ENCODE assay signal across 8 cellular contexts in the genomic region with DNA sequence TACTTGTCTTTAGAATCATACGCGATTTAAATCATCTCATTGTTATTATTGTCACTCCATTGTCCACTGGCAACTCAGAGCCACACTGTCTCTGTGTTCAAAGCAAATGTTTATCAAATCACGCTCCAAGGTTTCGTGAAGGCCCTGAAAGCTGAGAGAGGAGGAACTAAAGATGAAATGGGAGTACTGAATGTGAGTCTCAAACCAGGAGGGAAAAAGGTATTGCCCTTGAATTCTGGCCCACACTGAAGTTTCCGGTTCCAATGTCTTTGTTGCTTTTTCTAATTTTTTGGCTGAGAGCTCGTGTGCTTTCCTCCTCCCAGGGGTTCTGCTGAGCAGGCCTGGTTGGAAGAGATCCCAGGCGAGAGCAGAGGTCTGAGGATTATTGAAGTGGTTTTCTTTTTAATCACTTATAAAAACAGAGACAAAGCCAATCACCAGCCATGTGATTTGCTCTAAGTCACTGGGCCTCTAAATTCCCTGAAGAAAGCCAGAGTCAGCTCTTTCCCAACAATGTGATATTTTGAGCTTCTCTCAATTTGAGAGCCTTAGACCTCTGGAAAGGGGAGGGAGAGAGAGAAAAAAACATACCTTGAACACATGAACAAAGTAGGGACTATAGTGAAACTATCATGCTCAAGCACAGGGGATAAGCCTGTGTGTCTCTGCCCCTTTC.
DNase-seq lines count a peak whose midpoint lies in the region; ATAC-seq and TF ChIP-seq lines count a peak whose summit lies in the region.

No MANE protein-coding gene starts in this region.

- no peak for ATAC-seq in GM21786 (IDR thresholded peaks at IDR 0.05; ENCODE audit: unreplicated experiment)

- H3K4me3 Mint-ChIP-seq in type B pancreatic cell = no peak overlapping the region

- H3K9me3 Mint-ChIP-seq in type B pancreatic cell = peaks cover 8% of the 10 kb centered on the region

- peaks cover 24% of the 10 kb centered on the region for H3K4me1 Mint-ChIP-seq in type B pancreatic cell (ENCODE audit: unreplicated experiment)

- no peak for TF ChIP-seq CTCF in AG10803 (conservative IDR thresholded peaks at IDR 0.05; ENCODE audit: low read length)
- no peak for TF ChIP-seq CTCF in type B pancreatic cell (conservative IDR thresholded peaks at IDR 0.05)

- H3K27ac Mint-ChIP-seq in type B pancreatic cell = no peak overlapping the region

- DNase-seq in AG10803 (ENCODE audit: low read depth) (peak; percentile 63), NCI-H69 (lab: John Stamatoyannopoulos, UW) (peak; percentile 68), fibroblast of gingiva (ENCODE audit: low read depth) (peak; percentile 96), non-pigmented ciliary epithelial cell (ENCODE audit: low read depth) (peak; percentile 74), RKO (ENCODE audit: low spot score) (no peak), type B pancreatic cell (ENCODE audit: extremely low spot score, unreplicated experiment) (no peak), iPS-NIHi7 (ENCODE audit: extremely low spot score) (no peak)

- H3K36me3 Mint-ChIP-seq in type B pancreatic cell = no peaks in the 10 kb centered on the region

- H3K27me3 Mint-ChIP-seq in type B pancreatic cell = no peaks in the 10 kb centered on the region

- H3K4me3 ChIP-seq in AG10803 (ENCODE audit: low read length) = no peak overlapping the region

Comparison
In these comparisons a context has a peak if more than half of its experiments do, and no peak if none do; other contexts are left out.
1. DNase-seq: peak in AG10803 (single experiment), NCI-H69 (single experiment), fibroblast of gingiva (single experiment) and non-pigmented ciliary epithelial cell (single experiment); none in RKO (single experiment), type B pancreatic cell (single experiment) and iPS-NIHi7 (single experiment).